In genomic region chr12:131710464-131711457, GRCh38 we compare ENCODE assay signal across 8 cellular contexts. TPM values are rescaled to one million over a fixed set of nuclear protein-coding genes. Genes with fewer than 3 reads are reported as not detected.
DNase-seq lines count a peak whose midpoint lies in the region; ATAC-seq and TF ChIP-seq lines count a peak whose summit lies in the region.

Gene SFSWAP, plus strand, starts transcription at chr12:131711090. Its CDS starts 140 bp downstream, at chr12:131711230.

- peaks cover 36% of the 10 kb centered on the region for H3K79me2 ChIP-seq in PC-3 (ENCODE audit: low read length)

- H3K4me3 Mint-ChIP-seq in activated T-cell treated with anti-CD3 and anti-CD28 coated beads, Interleukin-2, amount 50 U/mL, for 24 hours, result peak within 1 kb of the TSS; percentile 92

- ATAC-seq in GM21360 (IDR thresholded peaks at IDR 0.05; ENCODE audit: unreplicated experiment) (peak; percentile 83), PC-3 (peak; percentile 96), esophagus mucosa (peak; percentile 90)

- intact Hi-C loops in PC-3 (cut with micrococcal nuclease), result no loop called here

- H3K27me3 ChIP-seq in PC-3 (ENCODE audit: low read length), result no peaks in the 10 kb centered on the region

- peak within 1 kb of the TSS; percentile 78 for H3K27ac ChIP-seq in PC-3 (ENCODE audit: low read length)

- H3K4me1 Mint-ChIP-seq in activated T-cell treated with anti-CD3 and anti-CD28 coated beads, Interleukin-2, amount 50 U/mL, for 24 hours (ENCODE audit: low read depth), result peaks cover 31% of the 10 kb centered on the region

- peak within 1 kb of the TSS; percentile 99 for H3K27ac Mint-ChIP-seq in activated T-cell treated with anti-CD3 and anti-CD28 coated beads, Interleukin-2, amount 50 U/mL, for 24 hours

- peaks cover 23% of the 10 kb centered on the region for H3K36me3 ChIP-seq in PC-3 (ENCODE audit: low read depth, low read length)

- peak within 1 kb of the TSS; percentile 85 for H3K4me2 ChIP-seq in PC-3 (ENCODE audit: low read length)

- peak within 1 kb of the TSS; percentile 97 for H3K4me3 ChIP-seq in PC-3 (ENCODE audit: low read length)

- H3K36me3 Mint-ChIP-seq in activated T-cell treated with anti-CD3 and anti-CD28 coated beads, Interleukin-2, amount 50 U/mL, for 24 hours (ENCODE audit: low read depth), result peaks cover 53% of the 10 kb centered on the region

- peaks cover 21% of the 10 kb centered on the region for H3K4me1 ChIP-seq in PC-3 (ENCODE audit: insufficient read depth, low read length)

- peaks cover 6% of the 10 kb centered on the region for H3K9me3 Mint-ChIP-seq in activated T-cell treated with anti-CD3 and anti-CD28 coated beads, Interleukin-2, amount 50 U/mL, for 24 hours

- no peaks in the 10 kb centered on the region for H3K9me2 ChIP-seq in PC-3 (replicated peaks; ENCODE audit: low read length)

- no peaks in the 10 kb centered on the region for H3K27me3 Mint-ChIP-seq in activated T-cell treated with anti-CD3 and anti-CD28 coated beads, Interleukin-2, amount 50 U/mL, for 24 hours

- no peaks in the 10 kb centered on the region for H3F3A ChIP-seq in PC-3 (ENCODE audit: low read length, unreplicated experiment)

- TF ChIP-seq CTCF in PC-3 (conservative IDR thresholded peaks at IDR 0.05; ENCODE audit: low read depth, low read length), result no peak

- H2AFZ ChIP-seq in PC-3 (ENCODE audit: low read length), result peak within 1 kb of the TSS; percentile 99

- peak within 1 kb of the TSS; percentile 96 for H3K9ac ChIP-seq in PC-3 (ENCODE audit: low read length)

- BruUV-seq in PC-3 (replicated peaks; lab: Mats Ljungman, UMichigan), result no TSS peak

- no peaks in the 10 kb centered on the region for H3K9me3 ChIP-seq in PC-3 (ENCODE audit: low read length)

- DNase-seq in D341Med (ENCODE audit: low spot score) (peak; percentile 95), HT1080 (ENCODE audit: low read depth) (peak; percentile 74), PC-3 (peak; percentile 67), myocyte (ENCODE audit: low read depth) (peak; percentile 82)
- DNase-seq in activated T-cell treated with anti-CD3 and anti-CD28 coated beads, Interleukin-2, amount 50 U/mL, for 24 hours, result peak; percentile 88
- peak; percentile 53 to 73 for DNase-seq in stimulated activated CD8-positive, alpha-beta memory T cell treated with anti-CD3 and anti-CD28 coated beads, Interleukin-7, amount 100 ng/mL, for 4 hours (ENCODE audit: low read depth in 2 of 2)

- POLR2A ChIA-PET in PC-3 (lab: Charles Lee; ENCODE audit: unreplicated experiment), result interaction anchor here (0.7 kb wide), 1 partner anchor 41 kb away, joined by 3 read pairs; no protein-coding TSS in a partner anchor

- peaks cover 22% of the 10 kb centered on the region for H4K20me1 ChIP-seq in PC-3 (ENCODE audit: low read length)

- CTCF ChIA-PET in PC-3 (lab: Charles Lee), result no interaction called here

RNA-seq across cellular contexts. Expression of gene SFSWAP, which starts in this region (rescaled TPM):
- 31.0 and 31.6 TPM in 2 replicates for total RNA-seq in HT1080 (2014; rRNA removed; shearing (Covaris generic))
- 29.9 and 34.2 TPM in 2 replicates for polyA plus RNA-seq in HT1080 (2015; cell fraction: cytosol; rRNA removed)
- polyA plus RNA-seq in HT1080 (2015; cell fraction: nucleus; rRNA removed), result 105 and 107 TPM in 2 replicates
- total RNA-seq in PC-3 (2014; rRNA removed) (57.5 and 64.3 TPM in 2 replicates), esophagus mucosa (20.8 TPM), myocyte (24.0 and 31.6 TPM in 2 replicates)
- 20.5 TPM for polyA plus RNA-seq in myocyte (2012)

Comparison
In these comparisons a context has a peak if more than half of its experiments do, and no peak if none do; other contexts are left out.
1. Peak in every context shown above with its lines: DNase-seq, ATAC-seq, H3K4me3 ChIP-seq and H3K27ac ChIP-seq.